8 cellular contexts compared by ENCODE assay signal in the genomic region with DNA sequence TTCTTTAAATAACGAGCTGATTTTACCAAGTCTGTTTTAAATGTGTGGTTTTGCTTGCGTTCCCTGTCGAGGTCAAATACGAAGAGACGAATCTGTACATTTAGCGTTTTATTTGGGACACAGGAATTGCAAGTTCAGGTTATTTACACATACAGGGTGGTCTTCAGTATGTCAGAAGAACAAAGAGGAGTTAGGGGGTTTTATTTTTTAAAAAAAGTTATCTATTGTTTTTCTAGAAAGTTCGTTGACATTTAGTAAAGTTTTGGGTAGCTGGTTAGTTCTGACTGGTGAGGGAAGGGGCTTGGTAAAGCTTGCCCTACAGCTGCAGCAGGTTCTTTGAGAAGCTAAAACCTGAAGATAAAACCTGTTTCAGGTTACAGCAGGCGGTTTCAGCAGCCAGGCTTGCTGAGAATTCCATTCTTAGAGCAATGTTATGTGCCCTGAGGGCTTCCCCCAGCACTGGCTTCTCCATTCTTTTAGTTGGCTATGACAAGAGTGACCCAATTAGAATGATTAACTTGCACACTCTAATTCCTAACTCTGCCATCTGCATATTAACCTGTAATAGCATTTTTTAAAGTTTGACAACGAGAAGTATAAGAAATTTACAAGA. TPM values are rescaled to one million over a fixed set of nuclear protein-coding genes. Genes with fewer than 3 reads are reported as not detected.
A peak's percentile ranks its signal among the peaks of the same experiment; 100 is the strongest.
DNase-seq lines count a peak whose midpoint lies in the region; ATAC-seq and TF ChIP-seq lines count a peak whose summit lies in the region.

No MANE protein-coding gene starts in this region.

- no peak for ATAC-seq in HCT116
- no peak for ATAC-seq in GM18498 (IDR thresholded peaks at IDR 0.05; ENCODE audit: unreplicated experiment)

- H4K20me1 ChIP-seq in HCT116 (ENCODE audit: insufficient read depth): no peaks in the 10 kb centered on the region

- H3K9me3 ChIP-seq in HCT116 (ENCODE audit: control insufficient read depth in 1 of 2, insufficient read depth in 1 of 2, low read depth in 1 of 2, low read length in 2 of 2) (no peaks in the 10 kb centered on the region), ascending aorta (no peaks in the 10 kb centered on the region), mucosa of rectum (ENCODE audit: control insufficient read depth in 2 of 2, low read length in 2 of 2) (no peaks in the 10 kb centered on the region)

- H3K27ac ChIP-seq in ACC112 (ENCODE audit: low read depth, low read length) (peak overlapping the region; percentile 83; the same call in 1 of the 2 replicates), HCT116 (ENCODE audit: low read depth, low read length) (no peak overlapping the region; the same call in 1 of the 2 replicates), ascending aorta (peak overlapping the region; percentile 95 to 96), mucosa of rectum (ENCODE audit: low read depth in 2 of 2, low read length in 2 of 2) (peak overlapping the region in 1 of 2 donors; percentile 89)

- no peak for TF ChIP-seq CTCF in HCT116 (IDR thresholded peaks at IDR 0.05 in 2 of 3, conservative IDR thresholded peaks at IDR 0.05 in 1 of 3; ENCODE audit: borderline replicate concordance in 1 of 3, insufficient read depth in 1 of 3, low read depth in 2 of 3, low read length in 2 of 3)
- TF ChIP-seq CTCF in ascending aorta (IDR thresholded peaks at IDR 0.05): no peak

- H3K27me3 ChIP-seq in ACC112 (ENCODE audit: insufficient read depth, low read length) (no peaks in the 10 kb centered on the region), HCT116 (ENCODE audit: insufficient read depth, low read length) (no peaks in the 10 kb centered on the region), ascending aorta (no peaks in the 10 kb centered on the region), mucosa of rectum (ENCODE audit: control insufficient read depth in 2 of 2, insufficient read depth in 2 of 2, low read length in 2 of 2) (no peaks in the 10 kb centered on the region)

- H3K4me1 ChIP-seq in ACC112 (ENCODE audit: control insufficient read depth, insufficient read depth, low read length, unreplicated experiment): peaks cover 31% of the 10 kb centered on the region
- peaks cover 7 to 16% of the 10 kb centered on the region in 2 experiments for H3K4me1 ChIP-seq in HCT116 (ENCODE audit: control insufficient read depth in 1 of 2, insufficient read depth in 2 of 2, low read length in 2 of 2)
- H3K4me1 ChIP-seq in ascending aorta: peaks cover 7 to 27% of the 10 kb centered on the region in 2 donors
- peaks cover 10 to 30% of the 10 kb centered on the region in 2 donors for H3K4me1 ChIP-seq in mucosa of rectum (ENCODE audit: control insufficient read depth in 2 of 2, insufficient read depth in 2 of 2, low read length in 2 of 2)

- H2AFZ ChIP-seq in ACC112 (ENCODE audit: low read length, unreplicated experiment) (peak overlapping the region; percentile 95), HCT116 (ENCODE audit: low read depth, low read length, poor library complexity, severe bottlenecking) (peak overlapping the region; percentile 49)

- peak overlapping the region; percentile 78 for H3K4me2 ChIP-seq in HCT116 (ENCODE audit: low read length)

- H3K36me3 ChIP-seq in ACC112 (ENCODE audit: insufficient read depth, low read length) (peaks cover 6% of the 10 kb centered on the region; the same call in 1 of the 2 replicates), HCT116 (ENCODE audit: control insufficient read depth in 1 of 2, insufficient read depth in 2 of 2, low read length in 2 of 2) (no peaks in the 10 kb centered on the region), ascending aorta (no peaks in the 10 kb centered on the region), mucosa of rectum (ENCODE audit: control insufficient read depth in 2 of 2, insufficient read depth in 2 of 2, low read length in 2 of 2) (peaks cover 0 to 2% of the 10 kb centered on the region in 2 donors)

- intact Hi-C loops in HCT116 (cut with micrococcal nuclease) (no loop called here), ascending aorta (cut with DNase I) (loop anchor here (5.0 kb wide), 1 partner anchor 58 kb away; no protein-coding TSS in a partner anchor), head of caudate nucleus (cut with DNase I) (loop anchor here (5.0 kb wide), 1 partner anchor 183 kb away; a partner anchor contains a TSS)

- H3K79me2 ChIP-seq in ACC112 (ENCODE audit: control insufficient read depth, insufficient read depth, low read length, unreplicated experiment) (peaks cover 38% of the 10 kb centered on the region), HCT116 (ENCODE audit: insufficient read depth, low read length) (peaks cover 38% of the 10 kb centered on the region)

- DNase-seq in HCT116 (ENCODE audit: low read depth, low spot score): no peak
- no peak for DNase-seq in ascending aorta (ENCODE audit: low spot score in 2 of 2)
- no peak for DNase-seq in head of caudate nucleus
- no peak for DNase-seq in NCI-H446 (lab: John Stamatoyannopoulos, UW)
- no peak for DNase-seq in stimulated activated CD8-positive, alpha-beta memory T cell treated with anti-CD3 and anti-CD28 coated beads, Interleukin-4, amount 100 ng/mL, for 48 hours

- TSS peak; percentile 54 for BruUV-seq in HCT116 (replicated peaks; lab: Mats Ljungman, UMichigan)

- TF ChIP-seq POLR2A in HCT116 (IDR thresholded peaks at IDR 0.05; ENCODE audit: borderline replicate concordance, extremely low read depth, insufficient read depth, insufficient read length): no peak

- H3K4me3 ChIP-seq in ACC112 (ENCODE audit: low read depth, low read length): peak overlapping the region; percentile 99
- H3K4me3 ChIP-seq in HCT116 (replicated peaks in 1 of 2; ENCODE audit: low read depth in 1 of 2, low read length in 2 of 2): no peak overlapping the region
- peak overlapping the region; percentile 78 to 94 for H3K4me3 ChIP-seq in ascending aorta
- peak overlapping the region; percentile 87 to 88 for H3K4me3 ChIP-seq in mucosa of rectum (ENCODE audit: low read length in 2 of 2)

- CTCF ChIA-PET in HCT116 (lab: Charles Lee): interaction anchor here (0.9 kb wide), 1 partner anchor 243 kb away, joined by 3 read pairs; no protein-coding TSS in a partner anchor

- no peaks in the 10 kb centered on the region for H3K9me2 ChIP-seq in HCT116 (ENCODE audit: insufficient read depth)

- H3K9ac ChIP-seq in HCT116 (ENCODE audit: low read length) (no peak overlapping the region), mucosa of rectum (ENCODE audit: low read depth in 1 of 2, low read length in 2 of 2) (no peak overlapping the region)

- no peak for TF ChIP-seq RAD21 in HCT116 (IDR thresholded peaks at IDR 0.05; ENCODE audit: low read depth)

- POLR2A ChIA-PET in HCT116 (lab: Charles Lee): interaction anchor here (1.0 kb wide), 1 partner anchor 26 kb away, joined by 3 read pairs; no protein-coding TSS in a partner anchor

- RAD21 ChIA-PET in HCT116 (lab: Charles Lee; ENCODE audit: low non-redundant PET in 1 of 2, low total read pairs in 2 of 2, uncharacterized antibody in 2 of 2, unreplicated experiment in 2 of 2): no interaction called here

TF ChIP-seq in HCT116, 20 proteins besides CTCF, POLR2A, EP300 and RAD21:
- no peak for TF ChIP-seq EZH2 (IDR thresholded peaks at IDR 0.05)
- TF ChIP-seq SP1 (IDR thresholded peaks at IDR 0.05; ENCODE audit: low read depth): no peak

RNA-seq across cellular contexts. Expression of a gene that starts 0.8 kb away (rescaled TPM):
- total RNA-seq in HCT116 (2021; ENCODE audit: unreplicated experiment) (25.3 TPM), ascending aorta (20.5 TPM)
- polyA plus RNA-seq in HCT116 (2012): 5.3 and 6.7 TPM in 2 replicates

Comparison
In these comparisons a context has a peak if more than half of its experiments do, and no peak if none do; other contexts are left out.
1. H3K4me3 ChIP-seq: peak in ACC112 (single experiment), ascending aorta (2 of 2) and mucosa of rectum (2 of 2); none in HCT116 (0 of 2).